8 cellular contexts compared by ENCODE assay signal in genomic region chr16:57299009-57299718, GRCh38. TPM values are rescaled to one million over a fixed set of nuclear protein-coding genes. Genes with fewer than 3 reads are reported as not detected.
DNase-seq lines count a peak whose midpoint lies in the region; ATAC-seq and FAIRE-seq lines count a peak whose summit lies in the region.

No MANE protein-coding gene starts in this region.

- peaks cover 3% of the 10 kb centered on the region for H3K4me1 Mint-ChIP-seq in activated CD4-positive, alpha-beta T cell treated with anti-CD3 and anti-CD28 coated beads for 36 hours

- CTCF ChIA-PET in activated CD4-positive, alpha-beta T cell treated with anti-CD3 and anti-CD28 coated beads for 36 hours (lab: Charles Lee): interaction anchor here (0.7 to 7.0 kb wide), 6 partner anchors 9 to 335 kb away, joined by 3 to 129 read pairs (median 8); partner anchors contain the start of genes PSME3IP1 and RSPRY1

- DNase-seq in DMS153 treated with DMSO at 0.1 percent for 48 hours (lab: John Stamatoyannopoulos, UW; ENCODE audit: unreplicated experiment): peak; percentile 66
- DNase-seq in DMS153 (lab: John Stamatoyannopoulos, UW): no peak
- DNase-seq in HTR-8/SVneo (ENCODE audit: insufficient read length, low spot score): peak; percentile 55
- peak; percentile 66 for DNase-seq in T1000 (lab: John Stamatoyannopoulos, UW)
- peak; percentile 85 for DNase-seq in glomerular visceral epithelial cell (ENCODE audit: extremely low spot score)
- DNase-seq in pulmonary artery endothelial cell (ENCODE audit: low read depth, low spot score): peak; percentile 40
- no peak for DNase-seq in activated CD4-positive, alpha-beta T cell treated with anti-CD3 and anti-CD28 coated beads for 36 hours

- FAIRE-seq in HTR-8/SVneo (lab: Jason Lieb, UNC): no peak

- peak; percentile 20 for ATAC-seq in GM21526 (IDR thresholded peaks at IDR 0.05; ENCODE audit: low FRiP score, unreplicated experiment)
- ATAC-seq in activated CD4-positive, alpha-beta T cell treated with anti-CD3 and anti-CD28 coated beads for 36 hours: no peak

- H3K36me3 Mint-ChIP-seq in activated CD4-positive, alpha-beta T cell treated with anti-CD3 and anti-CD28 coated beads for 36 hours (ENCODE audit: low read depth): no peaks in the 10 kb centered on the region

- intact Hi-C loops in activated CD4-positive, alpha-beta T cell treated with anti-CD3 and anti-CD28 coated beads for 36 hours (cut with DNase I, micrococcal nuclease): no loop called here

- no peaks in the 10 kb centered on the region for H3K27me3 Mint-ChIP-seq in activated CD4-positive, alpha-beta T cell treated with anti-CD3 and anti-CD28 coated beads for 36 hours

- H3K27ac Mint-ChIP-seq in activated CD4-positive, alpha-beta T cell treated with anti-CD3 and anti-CD28 coated beads for 36 hours: no peak overlapping the region

- POLR2A ChIA-PET in activated CD4-positive, alpha-beta T cell treated with anti-CD3 and anti-CD28 coated beads for 36 hours (lab: Charles Lee): interaction anchor here (0.9 kb wide), 1 partner anchor 118 kb away, joined by 3 read pairs; no protein-coding TSS in a partner anchor

- H3K4me3 Mint-ChIP-seq in activated CD4-positive, alpha-beta T cell treated with anti-CD3 and anti-CD28 coated beads for 36 hours: no peak overlapping the region

- H3K9me3 Mint-ChIP-seq in activated CD4-positive, alpha-beta T cell treated with anti-CD3 and anti-CD28 coated beads for 36 hours (ENCODE audit: low read depth): no peaks in the 10 kb centered on the region

RNA-seq across cellular contexts. Expression of gene PLLP, which starts 14.7 kb away (rescaled TPM):
- total RNA-seq in pulmonary artery endothelial cell: 1.5 and 8.4 TPM in 2 replicates
- total RNA-seq in activated CD4-positive, alpha-beta T cell treated with anti-CD3 and anti-CD28 coated beads for 36 hours: under 1 TPM; 0.30 to 0.33 TPM

RNA-seq across cellular contexts. Expression of gene ARL2BP, which starts 54.1 kb away (rescaled TPM):
- 92.6 and 94.5 TPM in 2 replicates for total RNA-seq in pulmonary artery endothelial cell
- 10 to 100 TPM in 1 of 2 experiments, 1 to 10 TPM in 1; 9.9 to 11.1 TPM for total RNA-seq in activated CD4-positive, alpha-beta T cell treated with anti-CD3 and anti-CD28 coated beads for 36 hours

RNA-seq across cellular contexts. Expression of gene CCL22, which starts 59.4 kb away (rescaled TPM):
- not detected in 2 replicates for total RNA-seq in pulmonary artery endothelial cell
- total RNA-seq in activated CD4-positive, alpha-beta T cell treated with anti-CD3 and anti-CD28 coated beads for 36 hours: under 1 TPM; 0.72 to 0.91 TPM

Comparison
In these comparisons a context has a peak if more than half of its experiments do, and no peak if none do; other contexts are left out.
1. DNase-seq: peak in DMS153 treated with DMSO at 0.1 percent for 48 hours (single experiment), HTR-8/SVneo (single experiment), T1000 (single experiment), glomerular visceral epithelial cell (single experiment) and pulmonary artery endothelial cell (single experiment); none in DMS153 (single experiment) and activated CD4-positive, alpha-beta T cell treated with anti-CD3 and anti-CD28 coated beads for 36 hours (single experiment).